Comparison of ENCODE assay signal across 8 cellular contexts in the genomic region with DNA sequence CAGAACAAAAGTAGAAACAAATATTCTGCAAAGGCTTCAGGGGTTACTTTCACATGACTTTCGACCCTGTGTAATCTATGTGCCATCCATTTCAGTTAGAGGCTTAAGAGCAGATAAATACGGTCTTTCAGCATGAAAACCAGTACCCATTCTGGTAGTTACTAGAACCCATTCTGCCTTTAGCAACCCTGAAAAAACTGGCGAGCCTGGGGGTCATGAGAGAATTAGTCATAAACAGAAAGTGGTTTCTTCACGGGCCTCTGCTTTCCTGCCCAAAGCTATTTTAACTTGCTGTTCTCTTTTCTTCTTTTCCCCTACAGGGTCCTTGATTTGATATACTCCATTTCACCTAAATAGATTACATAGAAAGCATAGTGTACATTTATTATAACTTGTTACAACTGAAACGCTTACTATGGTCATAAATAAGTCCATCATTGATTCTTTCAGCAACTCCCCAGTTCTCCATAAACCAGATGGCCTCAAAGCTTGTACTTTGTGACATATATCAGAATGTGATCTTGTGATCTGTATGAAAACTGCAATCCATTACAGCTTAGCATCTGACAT. TPM values are rescaled to one million over a fixed set of nuclear protein-coding genes. Genes with fewer than 3 reads are reported as not detected.
A peak's percentile ranks its signal among the peaks of the same experiment; 100 is the strongest.
DNase-seq lines count a peak whose midpoint lies in the region; ATAC-seq and TF ChIP-seq lines count a peak whose summit lies in the region.

No MANE protein-coding gene starts in this region.

- peak; percentile 16 for DNase-seq in GDM1 (lab: John Stamatoyannopoulos, UW)
- no peak for DNase-seq in central memory CD8-positive, alpha-beta T cell (ENCODE audit: low spot score in 2 of 2)
- DNase-seq in activated effector memory CD4-positive, alpha-beta T cell treated with Interleukin-2 at 50 U/mL for 16 hours = no peak
- no peak for DNase-seq in NCI-H2171 (lab: John Stamatoyannopoulos, UW)
- DNase-seq in NCI-H2107 treated with DMSO at 0.1 percent for 48 hours (lab: John Stamatoyannopoulos, UW; ENCODE audit: unreplicated experiment) = no peak
- DNase-seq in dorsolateral prefrontal cortex = no peak

- H3K4me3 ChIP-seq in dorsolateral prefrontal cortex = no peak overlapping the region

- H3K4me3 Mint-ChIP-seq in central memory CD8-positive, alpha-beta T cell = no peak overlapping the region

- H3K27me3 Mint-ChIP-seq in central memory CD8-positive, alpha-beta T cell = no peaks in the 10 kb centered on the region

- peak overlapping the region; percentile 87 for H3K27ac Mint-ChIP-seq in central memory CD8-positive, alpha-beta T cell (ENCODE audit: low read depth)

- TF ChIP-seq CTCF in dorsolateral prefrontal cortex (IDR thresholded peaks at IDR 0.05 in 54 of 56, conservative IDR thresholded peaks at IDR 0.05 in 2 of 56; ENCODE audit: low read depth in 1 of 56, partially characterized antibody in 56 of 56) = no peak

- H3K4me1 Mint-ChIP-seq in central memory CD8-positive, alpha-beta T cell = peaks cover 22% of the 10 kb centered on the region

- no peaks in the 10 kb centered on the region for H3K27me3 ChIP-seq in dorsolateral prefrontal cortex

- H3K36me3 Mint-ChIP-seq in central memory CD8-positive, alpha-beta T cell (ENCODE audit: insufficient read depth) = peaks cover 45% of the 10 kb centered on the region

- no peaks in the 10 kb centered on the region for H3K9me3 Mint-ChIP-seq in central memory CD8-positive, alpha-beta T cell

- H3K27ac ChIP-seq in dorsolateral prefrontal cortex = no peak overlapping the region

- ATAC-seq in GM21390 (IDR thresholded peaks at IDR 0.05; ENCODE audit: unreplicated experiment) (peak; percentile 67), HG03521 (IDR thresholded peaks at IDR 0.05; ENCODE audit: unreplicated experiment) (peak; percentile 63)
- ATAC-seq in central memory CD8-positive, alpha-beta T cell (replicated peaks; ENCODE audit: extremely low read depth, poor library complexity, severe bottlenecking) = peak; percentile 49

- intact Hi-C loops in dorsolateral prefrontal cortex (cut with DNase I) = no loop called here

RNA-seq across cellular contexts. Expression of a gene that starts 48.3 kb away (rescaled TPM):
- 10 to 100 TPM; 24.8 to 56.2 (median 37.5) TPM for total RNA-seq in dorsolateral prefrontal cortex

RNA-seq across cellular contexts. Expression of a gene that starts 59.5 kb away (rescaled TPM):
- 1 to 10 TPM in 119 of 120 experiments, under 1 TPM in 1; 0.88 to 8.6 (median 4.9) TPM for total RNA-seq in dorsolateral prefrontal cortex
